Comparison of ENCODE assay signal across 8 cellular contexts in the genomic region with DNA sequence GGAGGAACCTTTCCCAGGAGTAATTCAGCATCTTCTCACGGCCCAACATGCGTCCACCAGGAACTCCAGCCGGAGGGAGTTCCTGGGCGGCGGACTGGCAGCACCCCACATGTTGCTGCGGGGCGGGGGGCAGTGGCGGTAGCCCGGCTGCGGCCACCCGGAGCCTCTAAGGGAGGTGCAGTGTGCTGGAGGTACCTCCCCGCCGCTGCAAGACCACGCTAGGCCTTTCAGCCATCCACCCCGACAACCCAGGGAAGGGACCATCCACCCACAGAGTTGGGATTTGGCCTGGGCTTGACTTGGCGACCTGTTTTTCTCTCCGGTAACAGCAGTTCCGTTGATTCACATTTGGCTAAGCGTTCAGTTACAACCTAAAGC. TPM values are rescaled to one million over a fixed set of nuclear protein-coding genes. Genes with fewer than 3 reads are reported as not detected.
DNase-seq lines count a peak whose midpoint lies in the region; ATAC-seq and TF ChIP-seq lines count a peak whose summit lies in the region.

No MANE protein-coding gene starts in this region.

- CTCF ChIA-PET in Calu3 (lab: Charles Lee) (interaction anchor here (0.5 kb wide), 1 partner anchor 18 kb away, joined by 5 read pairs; no protein-coding TSS in a partner anchor), PC-3 (lab: Charles Lee) (no interaction called here)

- WGBS in adrenal gland, 4 donors, result 2 to 9% (median 3%) methylated on average over 4 to 19 of the region's 19 CpGs

- H3K9me2 ChIP-seq in PC-3 (replicated peaks; ENCODE audit: low read length), result no peaks in the 10 kb centered on the region

- POLR2A ChIA-PET in PC-3 (lab: Charles Lee; ENCODE audit: unreplicated experiment), result no interaction called here

- peak overlapping the region; percentile 92 for H3K4me3 ChIP-seq in PC-3 (ENCODE audit: low read length)
- peak overlapping the region; percentile 47 for H3K4me3 ChIP-seq in fibroblast of pulmonary artery (replicated peaks; ENCODE audit: low read depth, low read length)
- H3K4me3 ChIP-seq in parathyroid adenoma (ENCODE audit: low read depth, low read length), result peak overlapping the region; percentile 63
- H3K4me3 ChIP-seq in adrenal gland, result peak overlapping the region in 2 of 4 donors; percentile 45 to 60

- no peaks in the 10 kb centered on the region for H4K20me1 ChIP-seq in PC-3 (ENCODE audit: low read length)

- TF ChIP-seq POLR2A in adrenal gland (IDR thresholded peaks at IDR 0.05), result no peak

- peak; percentile 4 for DNase-seq in Calu3
- no peak for DNase-seq in PC-3
- DNase-seq in fibroblast of pulmonary artery (ENCODE audit: low read depth), result no peak
- no peak for DNase-seq in adrenal gland

- intact Hi-C loops in Calu3 (cut with micrococcal nuclease; ENCODE audit: unreplicated experiment), result loop anchor here (5.0 kb wide), 1 partner anchor 314 kb away; no protein-coding TSS in a partner anchor
- intact Hi-C loops in PC-3 (cut with micrococcal nuclease), result no loop called here
- intact Hi-C loops in adrenal gland (cut with DNase I), result no loop called here

- H3F3A ChIP-seq in PC-3 (ENCODE audit: low read length, unreplicated experiment), result no peaks in the 10 kb centered on the region

- peak overlapping the region; percentile 89 for H2AFZ ChIP-seq in PC-3 (ENCODE audit: low read length)
- H2AFZ ChIP-seq in parathyroid adenoma, result peak overlapping the region; percentile 95

- H3K36me3 ChIP-seq in PC-3 (ENCODE audit: low read depth, low read length), result no peaks in the 10 kb centered on the region
- H3K36me3 ChIP-seq in parathyroid adenoma (ENCODE audit: control insufficient read depth, insufficient read depth, low read length), result no peaks in the 10 kb centered on the region
- no peaks in the 10 kb centered on the region for H3K36me3 ChIP-seq in adrenal gland (replicated peaks in 1 of 2)

- H3K4me1 Mint-ChIP-seq in Calu3 (ENCODE audit: low read depth, unreplicated experiment), result peaks cover 8% of the 10 kb centered on the region

- H3K4me3 Mint-ChIP-seq in Calu3 (ENCODE audit: low read depth, unreplicated experiment), result peak overlapping the region; percentile 97

- H3K9me3 ChIP-seq in PC-3 (ENCODE audit: low read length), result no peaks in the 10 kb centered on the region
- H3K9me3 ChIP-seq in parathyroid adenoma (ENCODE audit: control insufficient read depth, low read length), result no peaks in the 10 kb centered on the region
- H3K9me3 ChIP-seq in adrenal gland (replicated peaks in 1 of 3), result no peaks in the 10 kb centered on the region

- no peaks in the 10 kb centered on the region for H3K9me3 Mint-ChIP-seq in Calu3 (ENCODE audit: low read depth, unreplicated experiment)

- H3K79me2 ChIP-seq in PC-3 (ENCODE audit: low read length) (no peaks in the 10 kb centered on the region), parathyroid adenoma (no peaks in the 10 kb centered on the region)

- peaks cover 25% of the 10 kb centered on the region for H3K27me3 Mint-ChIP-seq in Calu3 (ENCODE audit: unreplicated experiment)

- BruUV-seq in Calu3 (replicated peaks; lab: Mats Ljungman, UMichigan), result no TSS peak
- BruUV-seq in PC-3 (replicated peaks; lab: Mats Ljungman, UMichigan), result no TSS peak

- peaks cover 8% of the 10 kb centered on the region; the same call in 1 of the 2 replicates for H3K4me1 ChIP-seq in PC-3 (ENCODE audit: insufficient read depth, low read length)
- peaks cover 13% of the 10 kb centered on the region for H3K4me1 ChIP-seq in parathyroid adenoma
- peaks cover 7 to 9% of the 10 kb centered on the region in 2 donors for H3K4me1 ChIP-seq in adrenal gland (replicated peaks in 1 of 2)

- no peak for TF ChIP-seq CTCF in Calu3 (IDR thresholded peaks at IDR 0.05; ENCODE audit: unreplicated experiment)
- no peak for TF ChIP-seq CTCF in PC-3 (conservative IDR thresholded peaks at IDR 0.05; ENCODE audit: low read depth, low read length)
- TF ChIP-seq CTCF in fibroblast of pulmonary artery (IDR thresholded peaks at IDR 0.05; ENCODE audit: low read length, missing control alignments), result no peak
- TF ChIP-seq CTCF in parathyroid adenoma (IDR thresholded peaks at IDR 0.05), result no peak
- TF ChIP-seq CTCF in adrenal gland (IDR thresholded peaks at IDR 0.05), result no peak

- ATAC-seq in PC-3, result no peak
- ATAC-seq in GM18873 (IDR thresholded peaks at IDR 0.05; ENCODE audit: low FRiP score, unreplicated experiment), result no peak
- no peak for ATAC-seq in HG03159 (IDR thresholded peaks at IDR 0.05; ENCODE audit: unreplicated experiment)
- no peak for ATAC-seq in GM21447 (IDR thresholded peaks at IDR 0.05; ENCODE audit: unreplicated experiment)

- H3K4me2 ChIP-seq in PC-3 (ENCODE audit: low read length) (peak overlapping the region; percentile 83), parathyroid adenoma (ENCODE audit: low read length) (peak overlapping the region; percentile 76)

- H3K27ac ChIP-seq in PC-3 (ENCODE audit: low read length), result no peak overlapping the region
- H3K27ac ChIP-seq in parathyroid adenoma, result no peak overlapping the region
- H3K27ac ChIP-seq in adrenal gland, result no peak overlapping the region

- no peak overlapping the region for H3K27ac Mint-ChIP-seq in Calu3 (ENCODE audit: unreplicated experiment)

- H3K36me3 Mint-ChIP-seq in Calu3 (ENCODE audit: insufficient read depth, unreplicated experiment), result peaks cover 27% of the 10 kb centered on the region

- H3K9ac ChIP-seq in PC-3 (ENCODE audit: low read length), result peak overlapping the region; percentile 16; the same call in 1 of the 2 replicates
- no peak overlapping the region for H3K9ac ChIP-seq in parathyroid adenoma

- H3K27me3 ChIP-seq in PC-3 (ENCODE audit: low read length) (no peaks in the 10 kb centered on the region), parathyroid adenoma (ENCODE audit: control insufficient read depth, insufficient read depth, low read length) (no peaks in the 10 kb centered on the region), adrenal gland (peaks cover 23% of the 10 kb centered on the region)

RNA-seq across cellular contexts. Expression of a gene that starts 0.6 kb away (rescaled TPM):
- 3.4 and 3.9 TPM in 2 replicates for total RNA-seq in Calu3 (2022)
- total RNA-seq in PC-3 (2014; rRNA removed), result 1.9 and 2.4 TPM in 2 replicates
- under 1 TPM in 4 of 8 donors, not detected in 4; 0.06 to 0.15 (median 0.12) TPM for total RNA-seq in adrenal gland
- polyA plus RNA-seq in adrenal gland, result under 1 TPM; 0.16 to 0.29 (median 0.17) TPM
